Comparison of ENCODE assay signal across 8 cellular contexts in genomic region chr3:197626404-197627159, GRCh38.
DNase-seq lines count a peak whose midpoint lies in the region; ATAC-seq, FAIRE-seq and TF ChIP-seq lines count a peak whose summit lies in the region.
"Not testable (repeated sequence)": the region's sequence is repeated elsewhere in the genome, so short reads cannot be mapped to it uniquely, and the experiment has no call there.

No MANE protein-coding gene starts in this region.

- H3K4ac ChIP-seq in mesenchymal stem cell (ENCODE audit: low read depth in 1 of 2, low read length in 2 of 2) = not testable (repeated sequence)

- H2AFZ ChIP-seq in SK-N-SH (ENCODE audit: low read depth); astrocyte (ENCODE audit: low read depth, low read length); mesenchymal stem cell (ENCODE audit: low read depth, low read length): not testable (repeated sequence)

- H3F3A ChIP-seq in SK-N-SH (replicated peaks; ENCODE audit: insufficient read depth) = not testable (repeated sequence)

- peak overlapping the region; percentile 74 for H3K4me2 ChIP-seq in SK-N-SH
- H3K4me2 ChIP-seq in astrocyte (ENCODE audit: low read length) = peak overlapping the region; percentile 78
- peak overlapping the region; percentile 42 for H3K4me2 ChIP-seq in mesenchymal stem cell (ENCODE audit: low read length, poor library complexity, severe bottlenecking)
- peak overlapping the region; percentile 49 for H3K4me2 ChIP-seq in skeletal muscle satellite cell (ENCODE audit: low read length)

- H4K8ac ChIP-seq in mesenchymal stem cell (ENCODE audit: low read length) = not testable (repeated sequence)

- H3K27ac Mint-ChIP-seq in astrocyte (ENCODE audit: unreplicated experiment) = peak overlapping the region; percentile 62

- not testable (repeated sequence) for H3K4me1 Mint-ChIP-seq in astrocyte (ENCODE audit: low read depth, unreplicated experiment)

- not testable (repeated sequence) for FAIRE-seq in astrocyte (lab: Jason Lieb, UNC)

- H3K9me2 ChIP-seq in SK-N-SH = not testable (repeated sequence)

- 10% methylated on average over 6 of the region's 18 CpGs for WGBS in SK-N-SH (ENCODE audit: low lambda C conversion rate)
- no CpG with 5 or more reads among the region's 18 CpGs for WGBS in mesenchymal stem cell

- ATAC-seq in GM19463 (IDR thresholded peaks at IDR 0.05; ENCODE audit: unreplicated experiment) = peak; percentile 16
- ATAC-seq in HG03175 (IDR thresholded peaks at IDR 0.05; ENCODE audit: unreplicated experiment) = peak; percentile 12

- not testable (repeated sequence) for H3K23ac ChIP-seq in mesenchymal stem cell (ENCODE audit: low read length in 2 of 2)

- H3K9ac ChIP-seq in SK-N-SH (peak overlapping the region; percentile 41; the same call in 1 of the 2 replicates), astrocyte (ENCODE audit: low read length) (peak overlapping the region; percentile 43), skeletal muscle satellite cell (ENCODE audit: low read depth, low read length) (peak overlapping the region; percentile 47)
- H3K9ac ChIP-seq in mesenchymal stem cell (ENCODE audit: low read length) = not testable (repeated sequence)

- not testable (repeated sequence) for H4K20me1 ChIP-seq in SK-N-SH (ENCODE audit: insufficient read depth); astrocyte (ENCODE audit: insufficient read depth, low read length)

- H2AK5ac ChIP-seq in mesenchymal stem cell (ENCODE audit: low read length, severe bottlenecking) = not testable (repeated sequence)

- not testable (repeated sequence) for H3K27me3 ChIP-seq in SK-N-SH (ENCODE audit: insufficient read depth); astrocyte (ENCODE audit: insufficient read depth, low read length); mesenchymal stem cell (ENCODE audit: control insufficient read depth in 1 of 2, insufficient read depth in 1 of 2, low read length in 2 of 2); skeletal muscle satellite cell (ENCODE audit: control insufficient read depth, insufficient read depth, low read length)

- not testable (repeated sequence) for H3K27ac ChIP-seq in SK-N-SH (ENCODE audit: low read depth in 2 of 2, low read length in 1 of 2); astrocyte (ENCODE audit: low read depth, low read length); mesenchymal stem cell (ENCODE audit: low read length, poor library complexity, severe bottlenecking)

- not testable (repeated sequence) for DNase-seq in AG10803 (ENCODE audit: low read depth); SK-N-SH; astrocyte (ENCODE audit: low read depth); fibroblast of the aortic adventitia (ENCODE audit: low read depth); mesenchymal stem cell

- not testable (repeated sequence) for H2BK5ac ChIP-seq in mesenchymal stem cell (ENCODE audit: low read depth, low read length, poor library complexity, severe bottlenecking)

- H3K14ac ChIP-seq in mesenchymal stem cell (ENCODE audit: low read length in 2 of 2) = not testable (repeated sequence)

- not testable (repeated sequence) for H3K9me3 Mint-ChIP-seq in astrocyte (ENCODE audit: unreplicated experiment)

- H3K36me3 ChIP-seq in SK-N-SH (replicated peaks in 1 of 2; ENCODE audit: control insufficient read depth in 1 of 2, insufficient read depth in 2 of 2, low read length in 1 of 2); astrocyte (ENCODE audit: insufficient read depth, low read length); mesenchymal stem cell (ENCODE audit: control insufficient read depth in 1 of 2, insufficient read depth in 2 of 2, low read depth in 1 of 2, low read length in 2 of 2); skeletal muscle satellite cell (ENCODE audit: insufficient read depth, low read length): not testable (repeated sequence)

- peaks cover 28% of the 10 kb centered on the region for H3K79me2 ChIP-seq in SK-N-SH (ENCODE audit: insufficient read depth)
- H3K79me2 ChIP-seq in astrocyte (ENCODE audit: insufficient read depth, low read length) = peaks cover 12% of the 10 kb centered on the region

- CTCF ChIA-PET in SK-N-SH (lab: Yijun Ruan, JAX) = not testable (repeated sequence)

- not testable (repeated sequence) for H3K18ac ChIP-seq in mesenchymal stem cell (ENCODE audit: low read depth in 1 of 2, low read length in 2 of 2)

- not testable (repeated sequence) for H2BK15ac ChIP-seq in mesenchymal stem cell (ENCODE audit: low read depth, poor library complexity, severe bottlenecking)

- not testable (repeated sequence) for H2BK12ac ChIP-seq in mesenchymal stem cell (ENCODE audit: low read length in 2 of 2)

- not testable (repeated sequence) for TF ChIP-seq RAD21 in SK-N-SH (IDR thresholded peaks at IDR 0.05; ENCODE audit: low read length)

- H3K4me3 Mint-ChIP-seq in astrocyte (ENCODE audit: unreplicated experiment) = peak overlapping the region; percentile 91

- not testable (repeated sequence) for H3K4me1 ChIP-seq in SK-N-SH (ENCODE audit: control insufficient read depth in 1 of 2, insufficient read depth in 2 of 2, low read depth in 1 of 2, low read length in 1 of 2); astrocyte (ENCODE audit: insufficient read depth, low read length); mesenchymal stem cell (ENCODE audit: control insufficient read depth, insufficient read depth, low read depth, low read length); skeletal muscle satellite cell (ENCODE audit: control insufficient read depth, insufficient read depth, low read length)

- not testable (repeated sequence) for TF ChIP-seq CTCF in AG10803 (conservative IDR thresholded peaks at IDR 0.05; ENCODE audit: low read length); SK-N-SH (IDR thresholded peaks at IDR 0.05); astrocyte (IDR thresholded peaks at IDR 0.05; ENCODE audit: insufficient read depth, low read depth, low read length); fibroblast of the aortic adventitia (IDR thresholded peaks at IDR 0.05; ENCODE audit: insufficient read depth, low read length)

- not testable (repeated sequence) for H3K36me3 Mint-ChIP-seq in astrocyte (ENCODE audit: low read depth, unreplicated experiment)

- TF ChIP-seq EP300 in SK-N-SH (IDR thresholded peaks at IDR 0.05; ENCODE audit: borderline replicate concordance in 1 of 2, low read depth in 1 of 2, low read length in 1 of 2) = not testable (repeated sequence)

- POLR2A ChIA-PET in SK-N-SH (lab: Yijun Ruan, JAX) = not testable (repeated sequence)

- H3K9me3 ChIP-seq in SK-N-SH; astrocyte (ENCODE audit: insufficient read depth, low read depth, low read length); mesenchymal stem cell (ENCODE audit: control insufficient read depth, low read length); skeletal muscle satellite cell (replicated peaks; ENCODE audit: low read length): not testable (repeated sequence)

- H2BK120ac ChIP-seq in mesenchymal stem cell (ENCODE audit: low read depth, low read length) = not testable (repeated sequence)

- H3K79me1 ChIP-seq in mesenchymal stem cell (replicated peaks; ENCODE audit: low read length, poor library complexity, severe bottlenecking) = not testable (repeated sequence)

- H3K4me3 ChIP-seq in AG10803 (ENCODE audit: low read length) (peak overlapping the region; percentile 51), SK-N-SH (ENCODE audit: low read depth in 2 of 2, low read length in 1 of 2) (peak overlapping the region; percentile 47 to 49), astrocyte (ENCODE audit: insufficient read depth, low read depth, low read length) (peak overlapping the region; percentile 57), fibroblast of the aortic adventitia (ENCODE audit: low read depth, low read length) (peak overlapping the region; percentile 56), mesenchymal stem cell (ENCODE audit: insufficient read depth in 1 of 2, low read depth in 1 of 2, low read length in 2 of 2) (peak overlapping the region; percentile 58 to 65), skeletal muscle satellite cell (ENCODE audit: low read length) (peak overlapping the region; percentile 69)

- H4K91ac ChIP-seq in mesenchymal stem cell (ENCODE audit: low read length) = not testable (repeated sequence)

- H3K27me3 Mint-ChIP-seq in astrocyte (ENCODE audit: low read depth, unreplicated experiment) = not testable (repeated sequence)
